Comparison of ENCODE assay signal across 1 cellular context in genomic region chr11:6635082-6635932, GRCh38.
TF ChIP-seq lines count a peak whose summit lies in the region.

No MANE protein-coding gene starts in this region.

TF ChIP-seq in HepG2, 621 proteins besides CTCF, POLR2A, EP300 and RAD21 (continues in another document):
- TF ChIP-seq IKZF4 (CRISPR knock-in tag; IDR thresholded peaks at IDR 0.05; ENCODE audit: borderline replicate concordance, low read depth, not compliant biosample characterization) = no peak
- TF ChIP-seq MLX (CRISPR knock-in tag; IDR thresholded peaks at IDR 0.05) = no peak
- no peak for TF ChIP-seq ZNF280D (CRISPR knock-in tag; IDR thresholded peaks at IDR 0.05)
- TF ChIP-seq ZNF160 (CRISPR knock-in tag; IDR thresholded peaks at IDR 0.05) = no peak
- TF ChIP-seq ZNF337 (CRISPR knock-in tag; IDR thresholded peaks at IDR 0.05; ENCODE audit: borderline replicate concordance, low read depth) = no peak
- TF ChIP-seq KAT7 (CRISPR knock-in tag; IDR thresholded peaks at IDR 0.05; ENCODE audit: borderline replicate concordance) = no peak
- no peak for TF ChIP-seq NAIF1 (CRISPR knock-in tag; IDR thresholded peaks at IDR 0.05; ENCODE audit: borderline replicate concordance)
- peak; percentile 39; the same call in 1 of the 2 replicates for TF ChIP-seq ARID5B (CRISPR knock-in tag; IDR thresholded peaks at IDR 0.05)
- TF ChIP-seq FOSL2 (CRISPR knock-in tag; IDR thresholded peaks at IDR 0.05) = peak; percentile 57
- TF ChIP-seq ELF4 (CRISPR knock-in tag; IDR thresholded peaks at IDR 0.05; ENCODE audit: borderline replicate concordance) = no peak
- peak; percentile 49; the same call in 1 of the 2 replicates for TF ChIP-seq RXRB (CRISPR knock-in tag; IDR thresholded peaks at IDR 0.05; ENCODE audit: borderline replicate concordance)
- TF ChIP-seq HDAC1 (CRISPR knock-in tag; IDR thresholded peaks at IDR 0.05) = no peak; the same call in 1 of the 2 replicates
- TF ChIP-seq MIER2 (CRISPR knock-in tag; IDR thresholded peaks at IDR 0.05) = no peak
- TF ChIP-seq ZBTB39 (CRISPR knock-in tag; IDR thresholded peaks at IDR 0.05) = no peak
- TF ChIP-seq ZNF646 (CRISPR knock-in tag; IDR thresholded peaks at IDR 0.05) = no peak
- no peak for TF ChIP-seq HCFC1 (IDR thresholded peaks at IDR 0.05; ENCODE audit: low read depth, low read length)
- no peak for TF ChIP-seq PRDM10 (CRISPR knock-in tag; IDR thresholded peaks at IDR 0.05; ENCODE audit: low read depth)
- no peak for TF ChIP-seq HOXD1 (CRISPR knock-in tag; IDR thresholded peaks at IDR 0.05)
- no peak for TF ChIP-seq SRSF9 (IDR thresholded peaks at IDR 0.05; ENCODE audit: borderline replicate concordance, insufficient read depth, low read depth, low read length, poor library complexity, severe bottlenecking)
- no peak for TF ChIP-seq ZNF800 (CRISPR knock-in tag; IDR thresholded peaks at IDR 0.05)
- TF ChIP-seq ZNF782 (CRISPR knock-in tag; IDR thresholded peaks at IDR 0.05; ENCODE audit: borderline replicate concordance) = no peak
- TF ChIP-seq ZNF570 (CRISPR knock-in tag; IDR thresholded peaks at IDR 0.05; ENCODE audit: borderline replicate concordance) = no peak
- TF ChIP-seq E2F5 (CRISPR knock-in tag; conservative IDR thresholded peaks at IDR 0.05) = no peak
- no peak for TF ChIP-seq SOX13 (IDR thresholded peaks at IDR 0.05)
- TF ChIP-seq SOX13 (CRISPR knock-in tag; conservative IDR thresholded peaks at IDR 0.05 in 1 of 2, IDR thresholded peaks at IDR 0.05 in 1 of 2) = no peak
